In the genomic region with DNA sequence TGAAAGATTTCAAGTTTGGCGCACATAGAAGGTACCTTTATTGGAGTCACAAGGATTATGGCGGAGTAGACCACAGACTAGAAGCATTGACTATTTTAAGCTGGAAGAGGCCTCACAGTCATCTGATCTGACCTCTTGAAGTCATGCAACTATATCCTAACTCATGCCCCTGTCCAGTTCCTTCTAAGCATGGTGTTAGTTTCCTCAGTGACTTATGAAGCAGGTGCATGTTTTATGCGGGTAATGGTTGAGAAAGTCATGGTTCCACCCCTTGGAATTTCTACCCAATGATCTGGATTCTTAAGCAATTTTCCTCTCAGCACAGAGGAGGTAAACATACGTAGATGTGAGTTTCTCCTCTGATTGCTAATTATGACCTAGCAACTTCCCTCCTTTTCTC, we compare ENCODE assay signal across 16 cellular contexts. TPM values are rescaled to one million over a fixed set of nuclear protein-coding genes. Genes with fewer than 3 reads are reported as not detected.
DNase-seq lines count a peak whose midpoint lies in the region; ATAC-seq, FAIRE-seq and TF ChIP-seq lines count a peak whose summit lies in the region.
"Had no signal": no experiment of that assay in that cellular context is flagged by ENCODE, and none has a peak within 500 bp of the region (broad histone marks: within the 10 kb centered on the region; RNA-seq: fewer than 3 reads in every experiment).

No MANE protein-coding gene starts in this region.

- H2AFZ ChIP-seq in GM12878 (ENCODE audit: control insufficient read depth, low read depth, low read length) (no peak overlapping the region), trophoblast cell (ENCODE audit: insufficient read depth, low read length, poor library complexity) (no peak overlapping the region)

- H3K79me2 ChIP-seq in GM12878 (ENCODE audit: control insufficient read depth, insufficient read depth, low read length) (no peaks in the 10 kb centered on the region), trophoblast cell (ENCODE audit: control insufficient read depth, insufficient read depth, low read length, poor library complexity) (no peaks in the 10 kb centered on the region)

- no peak overlapping the region for H2BK120ac ChIP-seq in trophoblast cell (ENCODE audit: insufficient read depth, low read length, poor library complexity)

- no peaks in the 10 kb centered on the region; a peak in 1 of 4 replicates for H3K36me3 ChIP-seq in GM12878 (ENCODE audit: control insufficient read depth in 2 of 2, insufficient read depth in 2 of 2, low read length in 1 of 2)
- H3K36me3 ChIP-seq in trophoblast cell (ENCODE audit: control insufficient read depth in 1 of 2, insufficient read depth in 2 of 2, low read length in 2 of 2), result no peaks in the 10 kb centered on the region
- H3K36me3 ChIP-seq: BLaER1 had no signal

- H3K79me1 ChIP-seq in trophoblast cell (ENCODE audit: low read length), result no peaks in the 10 kb centered on the region

- H2AK5ac ChIP-seq in trophoblast cell (ENCODE audit: low read length), result no peak overlapping the region

- no peak overlapping the region for H3K23ac ChIP-seq in trophoblast cell (ENCODE audit: low read length)

- in situ Hi-C loops in GM12878 (cut with MboI), result no loop called here

- no TSS peak for BruUV-seq in GM12878 (replicated peaks; lab: Mats Ljungman, UMichigan)

- TF ChIP-seq CTCF in GM12878 (IDR thresholded peaks at IDR 0.05 in 2 of 3, conservative IDR thresholded peaks at IDR 0.05 in 1 of 3; ENCODE audit: control insufficient read depth in 2 of 3, extremely low read depth in 1 of 3, insufficient read depth in 1 of 3, low read depth in 3 of 3, low read length in 3 of 3) (no peak), RWPE1 (conservative IDR thresholded peaks at IDR 0.05; ENCODE audit: low read depth) (no peak)

- POLR2A ChIA-PET in GM12878 (lab: Charles Lee), result no interaction called here
- POLR2A ChIA-PET in RWPE1 (lab: Yijun Ruan, JAX; ENCODE audit: low non-redundant PET), result no interaction called here

- H3K4me1 ChIP-seq in GM12878 (ENCODE audit: control insufficient read depth, insufficient read depth, low read length) (no peaks in the 10 kb centered on the region), trophoblast cell (ENCODE audit: control insufficient read depth in 1 of 2, insufficient read depth in 2 of 2, low read length in 2 of 2) (no peaks in the 10 kb centered on the region)
- H3K4me1 ChIP-seq: Caco-2 had no signal

- H3K9me3 ChIP-seq in GM12878 (replicated peaks; ENCODE audit: control insufficient read depth, insufficient read depth, low read length) (peaks cover 10% of the 10 kb centered on the region; the same call in 1 of the 3 replicates), trophoblast cell (ENCODE audit: insufficient read depth, low read depth, low read length) (peaks cover 16% of the 10 kb centered on the region)

- no peak for TF ChIP-seq RAD21 in GM12878 (IDR thresholded peaks at IDR 0.05; ENCODE audit: insufficient read depth, low read depth, low read length)

- no peak overlapping the region for H4K91ac ChIP-seq in trophoblast cell (ENCODE audit: low read depth, low read length)

- CTCF ChIA-PET in GM12878 (lab: Yijun Ruan, JAX), result interaction anchor here (2.2 to 2.3 kb wide), 2 partner anchors 12 to 292 kb away, joined by 6 to 10 read pairs; a partner anchor contains a TSS
- CTCF ChIA-PET in RWPE1 (lab: Yijun Ruan, JAX), result no interaction called here

- RAD21 ChIA-PET in GM12878 (lab: Charles Lee; ENCODE audit: unreplicated experiment), result no interaction called here

- no peak for TF ChIP-seq EP300 in GM12878 (IDR thresholded peaks at IDR 0.05; ENCODE audit: borderline replicate concordance in 1 of 2, control insufficient read depth in 1 of 2, low read depth in 2 of 2, low read length in 2 of 2)

- H3K27me3 ChIP-seq in GM12878 (replicated peaks in 1 of 2; ENCODE audit: control insufficient read depth in 2 of 2, insufficient read depth in 2 of 2, low read length in 1 of 2), result no peaks in the 10 kb centered on the region
- H3K27me3 ChIP-seq in trophoblast cell (ENCODE audit: insufficient read depth, low read length), result no peaks in the 10 kb centered on the region
- H3K27me3 ChIP-seq: BLaER1 had no signal

- H4K8ac ChIP-seq in trophoblast cell (ENCODE audit: low read depth, low read length), result no peak overlapping the region

- intact Hi-C loops in GM12878 (cut with micrococcal nuclease; ENCODE audit: unreplicated experiment), result no loop called here

- WGBS in GM12878 (ENCODE audit: insufficient coverage, insufficient replicate concordance, low lambda C conversion rate, missing lambda C conversion rate), result 69% methylated on average over 4 of the region's 4 CpGs
- WGBS in trophoblast cell (ENCODE audit: extremely low coverage, insufficient coverage, insufficient read length), result no CpG with 5 or more reads among the region's 4 CpGs

- H3K14ac ChIP-seq in trophoblast cell (ENCODE audit: low read length), result no peak overlapping the region

- H4K20me1 ChIP-seq in GM12878 (ENCODE audit: control insufficient read depth, insufficient read depth), result no peaks in the 10 kb centered on the region
- H4K20me1 ChIP-seq: BLaER1 had no signal

- DNase-seq in DMS79 treated with DMSO at 0.1 percent for 48 hours (lab: John Stamatoyannopoulos, UW), result peak; percentile 80
- no peak for DNase-seq in DMS79 (lab: John Stamatoyannopoulos, UW)
- DNase-seq in GM12878 (ENCODE audit: low read depth, low spot score), result no peak
- DNase-seq in trophoblast cell, result peak; percentile 20 to 84
- no peak for DNase-seq in AG08396 (ENCODE audit: low spot score)
- DNase-seq in RWPE1 (ENCODE audit: low spot score), result no peak
- no peak for DNase-seq in NK-92 treated with Interleukin-12 subunit alpha and Interleukin-12 subunit beta, amount 100 ng/mL, for 24 hours (lab: John Stamatoyannopoulos, UW)
- DNase-seq in germinal center (ENCODE audit: low spot score), result no peak
- DNase-seq: AML-193; Caco-2; CD8-positive, alpha-beta memory T cell; HCEC 1CT; IMR-90 had no signal

- peak; percentile 57 for FAIRE-seq in GM12878 (lab: Jason Lieb, UNC)
- FAIRE-seq: GM18507 had no signal

- no peak for TF ChIP-seq POLR2A in GM12878 (IDR thresholded peaks at IDR 0.05; ENCODE audit: low read depth, low read length)

- no peak overlapping the region for H3K18ac ChIP-seq in trophoblast cell (ENCODE audit: low read length)

- H3K4me3 ChIP-seq in GM12878 (no peak overlapping the region), trophoblast cell (ENCODE audit: low read depth, low read length) (no peak overlapping the region)
- H3K4me3 ChIP-seq: BLaER1 had no signal

- H3K27ac ChIP-seq in GM12878 (ENCODE audit: control insufficient read depth, insufficient read depth), result no peak overlapping the region
- no peak overlapping the region for H3K27ac ChIP-seq in trophoblast cell (ENCODE audit: low read depth, low read length)
- no peak overlapping the region for H3K27ac ChIP-seq in RWPE1
- H3K27ac ChIP-seq: 22Rv1, BLaER1 had no signal

- H3K4me2 ChIP-seq in GM12878 (ENCODE audit: control insufficient read depth, insufficient read depth) (no peak overlapping the region), trophoblast cell (ENCODE audit: low read length) (no peak overlapping the region)

- no peak overlapping the region for H4K12ac ChIP-seq in trophoblast cell (ENCODE audit: low read depth, low read length)

- SMC1A ChIA-PET in GM12878 (lab: Charles Lee; ENCODE audit: uncharacterized antibody, unreplicated experiment), result no interaction called here

- H2BK12ac ChIP-seq in trophoblast cell (ENCODE audit: low read length), result no peak overlapping the region

- ATAC-seq in GM12878, result peak; percentile 12; the same call in 1 of the 3 replicates

- H2BK5ac ChIP-seq in trophoblast cell (ENCODE audit: low read depth, low read length, poor library complexity), result no peak overlapping the region

- H3K9ac ChIP-seq in GM12878 (ENCODE audit: control insufficient read depth, insufficient read depth, low read length) (no peak overlapping the region), trophoblast cell (ENCODE audit: low read length) (no peak overlapping the region)
- H3K9ac ChIP-seq: BLaER1 had no signal

- no peak overlapping the region for H3K4ac ChIP-seq in trophoblast cell (ENCODE audit: low read depth, low read length)

TF ChIP-seq in GM12878, 131 proteins besides CTCF, POLR2A, EP300 and RAD21:
- TF ChIP-seq BACH1 (IDR thresholded peaks at IDR 0.05; ENCODE audit: borderline replicate concordance) (no peak), RAD51 (IDR thresholded peaks at IDR 0.05) (no peak), KDM1A (IDR thresholded peaks at IDR 0.05; ENCODE audit: borderline replicate concordance) (no peak), ZNF24 (IDR thresholded peaks at IDR 0.05) (no peak), HDGF (IDR thresholded peaks at IDR 0.05) (no peak), BRCA1 (IDR thresholded peaks at IDR 0.05; ENCODE audit: low read depth, low read length) (no peak), YY1 (IDR thresholded peaks at IDR 0.05; ENCODE audit: low read depth, low read length) (no peak), CBX3 (IDR thresholded peaks at IDR 0.05; ENCODE audit: borderline replicate concordance, low read depth) (no peak), SREBF2 (IDR thresholded peaks at IDR 0.05; ENCODE audit: low read length) (no peak)
TF ChIP-seq in GM12878: peak in this region for 0.

RNA-seq across cellular contexts. Expression of a gene that starts 11.7 kb away (rescaled TPM):
- total RNA-seq in GM12878 (2013; cell fraction: nucleolus; rRNA removed), result not detected in 2 replicates
- total RNA-seq in GM12878 (2014; rRNA removed) (not detected in 2 replicates), GM12878 (2014; rRNA removed; fragmentation: Illumina TruSeq; extraction: Trizol) (not detected in 2 replicates), GM12878 (2021) (0.11 TPM in 1 of 2 replicates, not detected in the other)
- polyA plus RNA-seq in GM12878 (2011; ENCODE audit: low read depth), result not detected
- polyA plus RNA-seq in GM12878 (2011; rRNA removed) (not detected in 2 replicates), GM12878 (2014; fragmentation: Illumina TruSeq; extraction: Trizol) (0.03 TPM in 1 of 2 replicates, not detected in the other), GM12878 (2014; fragmentation: Nextera tagmentation; extraction: Ambion mirVana) (not detected), GM12878 (2014; rRNA removed) (not detected in 2 replicates), GM12878 (2016; fragmentation: Nextera tagmentation; extraction: Ambion mirVana) (not detected)
- 0.03 and 0.06 TPM in 2 replicates for polyA plus RNA-seq in GM12878 (2011; cell fraction: cytosol; rRNA removed)
- 0.12 TPM in 2 replicates for polyA plus RNA-seq in GM12878 (2011; cell fraction: nucleus; rRNA removed)
- polyA plus RNA-seq in GM12878 (2012), result not detected in 2 replicates
- 0.10 and 0.59 TPM in 2 replicates for polyA minus RNA-seq in GM12878 (2011; rRNA and poly(A)+ RNA removed)
- not detected in 2 replicates for polyA minus RNA-seq in GM12878 (2011; cell fraction: cytosol; rRNA and poly(A)+ RNA removed)
- polyA minus RNA-seq in GM12878 (2011; cell fraction: nucleus; rRNA and poly(A)+ RNA removed), result 0.85 and 1.1 TPM in 2 replicates
- 142 and 148 TPM in 2 replicates for polyA plus RNA-seq in trophoblast cell (2013)
- polyA plus RNA-seq: CD8-positive, alpha-beta memory T cell had no signal

Comparison
In these comparisons a context has a peak if more than half of its experiments do, and no peak if none do; other contexts are left out.
1. DNase-seq: peak in DMS79 treated with DMSO at 0.1 percent for 48 hours (single experiment) and trophoblast cell (2 of 2); none in DMS79 (single experiment), GM12878 (single experiment), AG08396 (single experiment), RWPE1 (single experiment), NK-92 treated with Interleukin-12 subunit alpha and Interleukin-12 subunit beta, amount 100 ng/mL, for 24 hours (single experiment) and germinal center (single experiment).